7 cellular contexts compared by ENCODE assay signal in genomic region chr17:46361755-46362154, GRCh38. TPM values are rescaled to one million over a fixed set of nuclear protein-coding genes. Genes with fewer than 3 reads are reported as not detected.
DNase-seq lines count a peak whose midpoint lies in the region; ATAC-seq and TF ChIP-seq lines count a peak whose summit lies in the region.
"Not testable (repeated sequence)": the region's sequence is repeated elsewhere in the genome, so short reads cannot be mapped to it uniquely, and the experiment has no call there.

ARL17B (minus strand) TSS chr17:46361766; CDS start chr17:46358397, 3,369 bp downstream.

- DNase-seq in Peyer's patch (peak in 2 of 3 donors; percentile 75 to 97), activated T-cell treated with anti-CD3 and anti-CD28 coated beads for 1 hour (ENCODE audit: low read depth) (peak; percentile 79), mucosa of descending colon (peak; percentile 89 to 99 (median 90))
- DNase-seq in effector CD4-positive, alpha-beta T cell: peak; percentile 70
- peak; percentile 74 to 77 for DNase-seq in stimulated activated CD4-positive, alpha-beta T cell treated with anti-CD3 and anti-CD28 coated beads, Interleukin-4, amount 100 ng/mL, for 48 hours (ENCODE audit: low read depth in 2 of 2)

- not testable (repeated sequence) for TF ChIP-seq CTCF in Peyer's patch (IDR thresholded peaks at IDR 0.05); mucosa of descending colon (IDR thresholded peaks at IDR 0.05)

- not testable (repeated sequence) for H3K27ac ChIP-seq in Peyer's patch

- ATAC-seq in GM19351 (IDR thresholded peaks at IDR 0.05; ENCODE audit: unreplicated experiment) (peak; percentile 91), HG02938 (IDR thresholded peaks at IDR 0.05; ENCODE audit: unreplicated experiment) (peak; percentile 92), mucosa of descending colon (peak; percentile 98)

- not testable (repeated sequence) for H3K27me3 ChIP-seq in Peyer's patch

- H3K9me3 ChIP-seq in Peyer's patch, mucosa of descending colon: not testable (repeated sequence)

- not testable (repeated sequence) for H3K4me1 ChIP-seq in Peyer's patch; mucosa of descending colon (ENCODE audit: low read depth)

- TF ChIP-seq POLR2A in Peyer's patch (IDR thresholded peaks at IDR 0.05): not testable (repeated sequence)

- H3K36me3 ChIP-seq in Peyer's patch; mucosa of descending colon (ENCODE audit: low read depth): not testable (repeated sequence)

- not testable (repeated sequence) for H3K4me3 ChIP-seq in Peyer's patch, mucosa of descending colon

- intact Hi-C loops in mucosa of descending colon (cut with DNase I, micrococcal nuclease): not testable (repeated sequence)

RNA-seq across cellular contexts. Expression of gene ARL17B, which starts in this region (rescaled TPM):
- total RNA-seq in Peyer's patch: 10 to 100 TPM in 2 of 4 donors, 1 to 10 TPM in 2; 2.5 to 20.1 (median 8.2) TPM
- 10 to 100 TPM; 19.5 to 38.0 (median 24.9) TPM for total RNA-seq in mucosa of descending colon
